Comparison of ENCODE assay signal across 7 cellular contexts in the genomic region with DNA sequence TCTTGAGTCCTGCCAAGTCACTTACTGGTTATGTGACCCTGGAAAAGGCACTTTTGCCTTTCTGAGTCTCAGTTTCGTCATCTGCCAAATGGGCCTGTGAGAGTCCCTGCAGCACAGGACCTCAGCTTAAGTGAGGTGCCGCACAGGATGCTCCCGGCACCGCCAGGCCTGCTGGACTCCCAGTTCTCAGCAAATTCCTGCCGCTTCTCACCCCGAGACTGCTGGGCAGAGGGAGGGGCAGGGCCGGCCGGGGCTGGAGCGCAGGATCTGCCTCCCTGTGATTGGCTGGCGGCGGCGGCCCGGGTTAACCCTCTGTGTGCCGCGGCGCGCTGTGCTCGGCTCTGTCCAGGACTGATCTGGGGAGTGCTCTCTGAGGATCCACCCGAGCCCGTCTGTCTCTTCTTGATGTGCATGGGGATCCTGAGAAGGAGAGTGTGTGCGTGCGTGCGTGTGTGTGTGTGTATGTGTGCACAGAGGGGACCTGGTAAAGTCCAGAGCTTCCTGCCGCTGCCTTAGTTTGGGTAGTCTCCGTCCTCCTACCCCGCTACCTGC. TPM values are rescaled to one million over a fixed set of nuclear protein-coding genes. Genes with fewer than 3 reads are reported as not detected.
A peak's percentile ranks its signal among the peaks of the same experiment; 100 is the strongest.
DNase-seq lines count a peak whose midpoint lies in the region; ATAC-seq and TF ChIP-seq lines count a peak whose summit lies in the region.

No MANE protein-coding gene starts in this region.

- H3K9me3 ChIP-seq in RWPE2 (ENCODE audit: severe bottlenecking) (no peaks in the 10 kb centered on the region), left lung (no peaks in the 10 kb centered on the region)

- TF ChIP-seq CTCF in RWPE2 (IDR thresholded peaks at IDR 0.05; ENCODE audit: poor library complexity, severe bottlenecking) (peak; percentile 89), left lung (IDR thresholded peaks at IDR 0.05) (peak in 1 of 2 donors; percentile 38)

- H3K27ac ChIP-seq in RWPE2 (ENCODE audit: poor library complexity, severe bottlenecking) (peak overlapping the region; percentile 15), left lung (peak overlapping the region; percentile 62 to 80)

- peak; percentile 24 for ATAC-seq in HG02759 (IDR thresholded peaks at IDR 0.05; ENCODE audit: unreplicated experiment)
- peak; percentile 83 for ATAC-seq in RWPE2 (ENCODE audit: low read depth)
- peak; percentile 94 for ATAC-seq in left lung
- ATAC-seq in stimulated activated naive CD8-positive, alpha-beta T cell treated with anti-CD3 and anti-CD28 coated beads, Interleukin-15, Interleukin-2, amounts not matched to agents 100 U/mL and 50 U/mL, for 24 hours: peak; percentile 55
- no peak for ATAC-seq in GM21717 (IDR thresholded peaks at IDR 0.05; ENCODE audit: unreplicated experiment)

- DNase-seq in ELR (ENCODE audit: low read depth) (peak; percentile 74), RWPE2 (ENCODE audit: low spot score) (peak; percentile 79), left lung (peak; percentile 81 to 93)
- peak; percentile 61 for DNase-seq in stimulated activated naive CD8-positive, alpha-beta T cell treated with anti-CD3 and anti-CD28 coated beads, Interleukin-15, Interleukin-2, amounts not matched to agents 100 U/mL and 50 U/mL, for 24 hours

- H3K36me3 Mint-ChIP-seq in dendritic cell treated with granulocyte-macrophage colony-stimulating factor and Interleukin-4, amounts not matched to agents 40 ng/mL and 50 ng/mL, for 4 days (ENCODE audit: low read depth): peaks cover 99% of the 10 kb centered on the region

- peaks cover 68% of the 10 kb centered on the region for H3K36me3 ChIP-seq in RWPE2 (ENCODE audit: low read depth)
- H3K36me3 ChIP-seq in left lung: peaks cover 0 to 72% of the 10 kb centered on the region in 2 donors

- H3K27me3 ChIP-seq in RWPE2 (ENCODE audit: insufficient read depth, poor library complexity, severe bottlenecking) (no peaks in the 10 kb centered on the region), left lung (no peaks in the 10 kb centered on the region)

- H3K4me1 ChIP-seq in RWPE2 (ENCODE audit: insufficient read depth, poor library complexity, severe bottlenecking) (peaks cover 9% of the 10 kb centered on the region), left lung (peaks cover 23 to 56% of the 10 kb centered on the region in 2 donors)

- intact Hi-C loops in dendritic cell treated with granulocyte-macrophage colony-stimulating factor and Interleukin-4, amounts not matched to agents 40 ng/mL and 50 ng/mL, for 4 days (cut with micrococcal nuclease): loop anchor here (1.0 to 5.0 kb wide), 4 partner anchors 17 to 115 kb away; a partner anchor contains a TSS
- intact Hi-C loops in left lung (cut with DNase I): no loop called here

- H3K4me3 ChIP-seq in RWPE2 (ENCODE audit: severe bottlenecking): peak overlapping the region; percentile 33
- peak overlapping the region; percentile 61 to 68 for H3K4me3 ChIP-seq in left lung

- H3K27me3 Mint-ChIP-seq in dendritic cell treated with granulocyte-macrophage colony-stimulating factor and Interleukin-4, amounts not matched to agents 40 ng/mL and 50 ng/mL, for 4 days: no peaks in the 10 kb centered on the region

- H3K4me3 Mint-ChIP-seq in dendritic cell treated with granulocyte-macrophage colony-stimulating factor and Interleukin-4, amounts not matched to agents 40 ng/mL and 50 ng/mL, for 4 days: peak overlapping the region; percentile 82

- H3K4me1 Mint-ChIP-seq in dendritic cell treated with granulocyte-macrophage colony-stimulating factor and Interleukin-4, amounts not matched to agents 40 ng/mL and 50 ng/mL, for 4 days (ENCODE audit: low read depth): peaks cover 61% of the 10 kb centered on the region

- H3K27ac Mint-ChIP-seq in dendritic cell treated with granulocyte-macrophage colony-stimulating factor and Interleukin-4, amounts not matched to agents 40 ng/mL and 50 ng/mL, for 4 days: peak overlapping the region; percentile 76

- H3K9me3 Mint-ChIP-seq in dendritic cell treated with granulocyte-macrophage colony-stimulating factor and Interleukin-4, amounts not matched to agents 40 ng/mL and 50 ng/mL, for 4 days: no peaks in the 10 kb centered on the region

RNA-seq across cellular contexts. Expression of a gene that starts 8.6 kb away (rescaled TPM):
- 10 to 100 TPM; 18.9 to 23.4 TPM for total RNA-seq in left lung

RNA-seq across cellular contexts. Expression of a gene that starts 18.9 kb away (rescaled TPM):
- 10 to 100 TPM; 37.6 to 48.3 TPM for total RNA-seq in left lung

RNA-seq across cellular contexts. Expression of a gene that starts 46.3 kb away (rescaled TPM):
- total RNA-seq in left lung: 1 to 10 TPM in 1 of 2 donors, under 1 TPM in 1; 0.85 to 2.1 TPM
